13 cellular contexts compared by ENCODE assay signal in genomic region chr2:144496660-144497598, GRCh38. TPM values are rescaled to one million over a fixed set of nuclear protein-coding genes. Genes with fewer than 3 reads are reported as not detected.
DNase-seq lines count a peak whose midpoint lies in the region; ATAC-seq and TF ChIP-seq lines count a peak whose summit lies in the region.
"Had no signal": no experiment of that assay in that cellular context is flagged by ENCODE, and none has a peak within 500 bp of the region (broad histone marks: within the 10 kb centered on the region; RNA-seq: fewer than 3 reads in every experiment).

No MANE protein-coding gene starts in this region.

- no peak for TF ChIP-seq EP300 in upper lobe of left lung (IDR thresholded peaks at IDR 0.05)

- TF ChIP-seq CTCF in esophagus squamous epithelium (IDR thresholded peaks at IDR 0.05) (no peak), nephron (IDR thresholded peaks at IDR 0.05; ENCODE audit: unreplicated experiment in 3 of 3) (no peak), upper lobe of left lung (IDR thresholded peaks at IDR 0.05) (no peak)

- H3K36me3 ChIP-seq in esophagus squamous epithelium (no peaks in the 10 kb centered on the region), upper lobe of left lung (peaks cover 0 to 3% (median 0%) of the 10 kb centered on the region in 4 donors)

- H3K36me3 Mint-ChIP-seq in activated CD4-positive, alpha-beta T cell treated with anti-CD3 and anti-CD28 coated beads, Interleukin-2, amount 10 ng/mL, durations not matched to agents 24 days and 14 days (ENCODE audit: low read depth) = peaks cover 2% of the 10 kb centered on the region
- peaks cover 63% of the 10 kb centered on the region for H3K36me3 Mint-ChIP-seq in nephron (ENCODE audit: low read depth)

- WGBS in esophagus squamous epithelium, 2 donors = 70 to 74% methylated on average over 9 of the region's 9 CpGs
- WGBS in upper lobe of left lung, 2 donors = 74 to 80% methylated on average over 9 of the region's 9 CpGs

- intact Hi-C loops in activated CD4-positive, alpha-beta T cell treated with anti-CD3 and anti-CD28 coated beads, Interleukin-2, amount 10 ng/mL, durations not matched to agents 24 days and 14 days (cut with micrococcal nuclease) = no loop called here
- intact Hi-C loops in esophagus squamous epithelium (cut with DNase I) = no loop called here

- H3K27me3 Mint-ChIP-seq in activated CD4-positive, alpha-beta T cell treated with anti-CD3 and anti-CD28 coated beads, Interleukin-2, amount 10 ng/mL, durations not matched to agents 24 days and 14 days = peaks cover 3% of the 10 kb centered on the region
- no peaks in the 10 kb centered on the region for H3K27me3 Mint-ChIP-seq in nephron (ENCODE audit: low read depth)

- TF ChIP-seq POLR2A in esophagus squamous epithelium (IDR thresholded peaks at IDR 0.05) (no peak), upper lobe of left lung (IDR thresholded peaks at IDR 0.05) (no peak)

- H3K9me3 Mint-ChIP-seq in activated CD4-positive, alpha-beta T cell treated with anti-CD3 and anti-CD28 coated beads, Interleukin-2, amount 10 ng/mL, durations not matched to agents 24 days and 14 days = no peaks in the 10 kb centered on the region
- H3K9me3 Mint-ChIP-seq in nephron = no peaks in the 10 kb centered on the region
- H3K9me3 Mint-ChIP-seq: activated T-helper 1 cell treated with anti-CD3 and anti-CD28 coated beads, Interleukin-12 subunit alpha, Interleukin-12 subunit beta, Interleukin-2, Interleukin-4 antibody, amounts not matched to agents 30 ng/mL and 10 ng/mL and 1 ng/mL, durations not matched to agents 14 hours and 24 hours and 36 hours had no signal

- no peak overlapping the region for H3K4me3 Mint-ChIP-seq in activated CD4-positive, alpha-beta T cell treated with anti-CD3 and anti-CD28 coated beads, Interleukin-2, amount 10 ng/mL, durations not matched to agents 24 days and 14 days
- H3K4me3 Mint-ChIP-seq in nephron = no peak overlapping the region
- H3K4me3 Mint-ChIP-seq: activated T-helper 1 cell treated with anti-CD3 and anti-CD28 coated beads, Interleukin-12 subunit alpha, Interleukin-12 subunit beta, Interleukin-2, Interleukin-4 antibody, amounts not matched to agents 30 ng/mL and 10 ng/mL and 1 ng/mL, durations not matched to agents 14 hours and 24 hours and 36 hours had no signal

- peak; percentile 52 for DNase-seq in activated CD4-positive, alpha-beta T cell treated with anti-CD3 and anti-CD28 coated beads, Interleukin-2, amount 10 ng/mL, durations not matched to agents 24 days and 14 days
- DNase-seq in activated CD4-positive, alpha-beta T cell treated with anti-CD3 and anti-CD28 coated beads for 48 hours = no peak
- DNase-seq in esophagus squamous epithelium (lab: John Stamatoyannopoulos, UW) (no peak), upper lobe of left lung (no peak), NCI-H345 treated with DMSO at 0.1 percent for 48 hours (lab: John Stamatoyannopoulos, UW; ENCODE audit: unreplicated experiment) (no peak)
- DNase-seq: activated CD4-positive, alpha-beta T cell treated with anti-CD3 and anti-CD28 coated beads for 1 hour; NCI-H2029; testis had no signal

- H3K27me3 ChIP-seq in esophagus squamous epithelium (no peaks in the 10 kb centered on the region), upper lobe of left lung (no peaks in the 10 kb centered on the region)
- H3K27me3 ChIP-seq: testis had no signal

- no peak overlapping the region for H3K4me3 ChIP-seq in esophagus squamous epithelium
- no peak overlapping the region for H3K4me3 ChIP-seq in upper lobe of left lung
- H3K4me3 ChIP-seq: A549, testis had no signal

- H3K9me3 ChIP-seq in esophagus squamous epithelium (no peaks in the 10 kb centered on the region), upper lobe of left lung (no peaks in the 10 kb centered on the region)
- H3K9me3 ChIP-seq: A549, testis had no signal

- peaks cover 4 to 48% (median 16%) of the 10 kb centered on the region in 3 donors for H3K4me1 ChIP-seq in esophagus squamous epithelium
- H3K4me1 ChIP-seq in upper lobe of left lung = peaks cover 23 to 38% (median 31%) of the 10 kb centered on the region in 4 donors
- H3K4me1 ChIP-seq: A549 had no signal

- H3K27ac Mint-ChIP-seq in activated CD4-positive, alpha-beta T cell treated with anti-CD3 and anti-CD28 coated beads, Interleukin-2, amount 10 ng/mL, durations not matched to agents 24 days and 14 days = no peak overlapping the region
- H3K27ac Mint-ChIP-seq in nephron = peak overlapping the region; percentile 39 to 64 (median 58)
- H3K27ac Mint-ChIP-seq: activated T-helper 1 cell treated with anti-CD3 and anti-CD28 coated beads, Interleukin-12 subunit alpha, Interleukin-12 subunit beta, Interleukin-2, Interleukin-4 antibody, amounts not matched to agents 30 ng/mL and 10 ng/mL and 1 ng/mL, durations not matched to agents 14 hours and 24 hours and 36 hours had no signal

- H3K27ac ChIP-seq in esophagus squamous epithelium (peak overlapping the region in 3 of 4 donors; percentile 52 to 56 (median 55)), upper lobe of left lung (peak overlapping the region; percentile 9 to 64 (median 50))
- H3K27ac ChIP-seq: A549 had no signal

- H3K4me1 Mint-ChIP-seq in activated CD4-positive, alpha-beta T cell treated with anti-CD3 and anti-CD28 coated beads, Interleukin-2, amount 10 ng/mL, durations not matched to agents 24 days and 14 days = peaks cover 17% of the 10 kb centered on the region
- H3K4me1 Mint-ChIP-seq in nephron = peaks cover 61% of the 10 kb centered on the region

- no peak for ATAC-seq in upper lobe of left lung (ENCODE audit: low FRiP score in 2 of 2)
- no peak for ATAC-seq in HG03139 (IDR thresholded peaks at IDR 0.05; ENCODE audit: unreplicated experiment)
- ATAC-seq in HG02610 (IDR thresholded peaks at IDR 0.05; ENCODE audit: unreplicated experiment) = no peak
- ATAC-seq: A549 had no signal

RNA-seq across cellular contexts. Expression of gene ZEB2, which starts 23.0 kb away (rescaled TPM):
- total RNA-seq in activated CD4-positive, alpha-beta T cell treated with anti-CD3 and anti-CD28 coated beads, Interleukin-2, amount 10 ng/mL, durations not matched to agents 24 days and 14 days = 15.2 and 15.8 TPM in 2 replicates
- total RNA-seq in esophagus squamous epithelium (10 to 100 TPM in 2 of 4 donors, 1 to 10 TPM in 2; 3.1 to 56.5 (median 15.7) TPM), upper lobe of left lung (100 to 1,000 TPM; 104 to 237 (median 148) TPM)
